In genomic region chr12:122449317-122449716, GRCh38 we compare ENCODE assay signal across 1 cellular context.
TF ChIP-seq lines count a peak whose summit lies in the region.

No MANE protein-coding gene starts in this region.

TF ChIP-seq in WTC11, 78 proteins besides CTCF, POLR2A, EP300 and RAD21 (continued from another document):
- no peak for TF ChIP-seq ZBTB43 (CRISPR knock-in tag; IDR thresholded peaks at IDR 0.05)
- no peak for TF ChIP-seq HMGXB4 (CRISPR knock-in tag; IDR thresholded peaks at IDR 0.05)
